Comparison of ENCODE assay signal across 15 cellular contexts in genomic region chr7:2031496-2031895, GRCh38.
DNase-seq lines count a peak whose midpoint lies in the region; ATAC-seq and TF ChIP-seq lines count a peak whose summit lies in the region.
"Had no signal": no experiment of that assay in that cellular context is flagged by ENCODE, and none has a peak within 500 bp of the region (broad histone marks: within the 10 kb centered on the region; RNA-seq: fewer than 3 reads in every experiment).

No MANE protein-coding gene starts in this region.

- no peak overlapping the region for H3K4me3 ChIP-seq in psoas muscle
- H3K4me3 ChIP-seq: coronary artery, Peyer's patch, prostate gland had no signal

- H3K36me3 ChIP-seq in psoas muscle (ENCODE audit: insufficient read depth in 1 of 2, low read depth in 1 of 2) = no peaks in the 10 kb centered on the region
- H3K36me3 ChIP-seq: Peyer's patch, prostate gland had no signal

- peak in 1 of 4 donors; percentile 8 for ATAC-seq in psoas muscle
- ATAC-seq in GM18867 (IDR thresholded peaks at IDR 0.05; ENCODE audit: unreplicated experiment) = no peak
- ATAC-seq in HG03565 (IDR thresholded peaks at IDR 0.05; ENCODE audit: unreplicated experiment) = no peak

- peak overlapping the region; percentile 26; the same call in 1 of the 2 replicates for H3K27ac ChIP-seq in VCaP
- no peak overlapping the region for H3K27ac ChIP-seq in psoas muscle
- H3K27ac ChIP-seq: coronary artery, Peyer's patch, prostate gland had no signal

- no peaks in the 10 kb centered on the region for H3K4me1 ChIP-seq in psoas muscle
- H3K4me1 ChIP-seq: prostate gland had no signal

- no peaks in the 10 kb centered on the region for H3K9me3 ChIP-seq in psoas muscle
- H3K9me3 ChIP-seq: prostate gland had no signal

- TF ChIP-seq CTCF in VCaP (conservative IDR thresholded peaks at IDR 0.05) (no peak), psoas muscle (IDR thresholded peaks at IDR 0.05) (no peak)

- 78 to 83% (median 82%) methylated on average over 14 of the region's 14 CpGs for WGBS in psoas muscle, 3 donors

- no peaks in the 10 kb centered on the region for H3K27me3 ChIP-seq in psoas muscle (ENCODE audit: insufficient read depth in 3 of 3, low read length in 2 of 3)
- H3K27me3 ChIP-seq: Peyer's patch had no signal

- DNase-seq in activated CD8-positive, alpha-beta memory T cell treated with anti-CD3 and anti-CD28 coated beads, Interleukin-2, amount 50 U/mL, for 4 hours = peak; percentile 8
- no peak for DNase-seq in activated CD8-positive, alpha-beta memory T cell treated with anti-CD3 and anti-CD28 coated beads for 24 hours
- DNase-seq in islet precursor cell (peak; percentile 48), psoas muscle (peak; percentile 7 to 41), NCI-H510A (lab: John Stamatoyannopoulos, UW) (no peak)
- DNase-seq: activated CD4-positive, CD25-positive, alpha-beta regulatory T cell; COR-L47; NCI-H187 treated with DMSO at 0.1 percent for 48 hours; NCI-H526 had no signal

- intact Hi-C loops in psoas muscle (cut with DNase I) = no loop called here

Comparison
In these comparisons a context has a peak if more than half of its experiments do, and no peak if none do; other contexts are left out.
1. DNase-seq: peak in activated CD8-positive, alpha-beta memory T cell treated with anti-CD3 and anti-CD28 coated beads, Interleukin-2, amount 50 U/mL, for 4 hours (single experiment), islet precursor cell (single experiment) and psoas muscle (2 of 2); none in activated CD8-positive, alpha-beta memory T cell treated with anti-CD3 and anti-CD28 coated beads for 24 hours (single experiment) and NCI-H510A (single experiment).